ENCODE assay signal across 22 cellular contexts in the genomic region with DNA sequence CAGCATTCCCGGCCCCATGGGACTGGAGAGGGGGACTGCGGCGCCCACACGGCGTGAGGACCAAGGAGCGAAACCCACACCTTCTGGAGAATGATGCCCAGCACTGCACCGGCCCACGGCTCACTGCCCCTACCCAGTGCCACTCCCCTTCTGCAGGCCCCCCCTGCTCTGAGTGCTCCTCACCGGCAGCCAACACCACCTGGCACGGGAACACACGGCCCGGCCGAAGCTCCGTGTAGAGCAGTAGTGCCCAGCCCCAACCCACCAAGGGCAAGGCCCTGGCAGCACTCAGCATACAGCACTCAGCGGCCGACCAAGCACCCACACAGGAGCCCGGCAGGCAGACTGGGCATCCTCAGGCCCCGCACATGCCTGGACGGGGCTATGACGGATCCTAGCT. TPM values are rescaled to one million over a fixed set of nuclear protein-coding genes. Genes with fewer than 3 reads are reported as not detected.
DNase-seq lines count a peak whose midpoint lies in the region; ATAC-seq and TF ChIP-seq lines count a peak whose summit lies in the region.
"Had no signal": no experiment of that assay in that cellular context is flagged by ENCODE, and none has a peak within 500 bp of the region (broad histone marks: within the 10 kb centered on the region; RNA-seq: fewer than 3 reads in every experiment).

No MANE protein-coding gene starts in this region.

- no peaks in the 10 kb centered on the region for H3K79me2 ChIP-seq in H9 (ENCODE audit: insufficient read depth, low read length)

- TF ChIP-seq EP300 in upper lobe of left lung (IDR thresholded peaks at IDR 0.05) = no peak

- H3K27ac Mint-ChIP-seq in H9 = no peak overlapping the region
- H3K27ac Mint-ChIP-seq: CD4-positive, alpha-beta T cell had no signal

- no peaks in the 10 kb centered on the region for H3K9me3 Mint-ChIP-seq in H9
- H3K9me3 Mint-ChIP-seq: CD4-positive, alpha-beta T cell had no signal

- H3K23ac ChIP-seq in H9 (ENCODE audit: insufficient read length, low read depth, low read length) (no peak overlapping the region), neuronal stem cell (ENCODE audit: low read depth, low read length, poor library complexity) (no peak overlapping the region)

- H3K36me3 ChIP-seq in heart left ventricle (peaks cover 0 to 32% (median 12%) of the 10 kb centered on the region in 9 donors), neuronal stem cell (replicated peaks in 1 of 2; ENCODE audit: control insufficient read depth in 2 of 2, insufficient read depth in 2 of 2, low read length in 2 of 2) (peaks cover 0 to 15% of the 10 kb centered on the region in 2 donors), upper lobe of left lung (peaks cover 0 to 23% (median 11%) of the 10 kb centered on the region in 4 donors)

- H3K4me3 Mint-ChIP-seq in H9 = no peak overlapping the region
- H3K4me3 Mint-ChIP-seq: CD4-positive, alpha-beta T cell had no signal

- no peaks in the 10 kb centered on the region for H3K4me1 Mint-ChIP-seq in H9

- intact Hi-C loops in heart left ventricle (cut with DNase I) = loop anchor here in 3 of 10 donors (5.0 to 10.0 kb wide), 2 partner anchors 59 to 83 kb away; no protein-coding TSS in a partner anchor

- H3K4me1 ChIP-seq in H9 (ENCODE audit: insufficient read depth, low read length) (no peaks in the 10 kb centered on the region), heart left ventricle (peaks cover 0 to 14% (median 3%) of the 10 kb centered on the region in 12 donors), neuronal stem cell (ENCODE audit: control insufficient read depth in 2 of 2, insufficient read depth in 1 of 2, low read depth in 1 of 2, low read length in 2 of 2) (peaks cover 0 to 6% of the 10 kb centered on the region in 2 donors), upper lobe of left lung (no peaks in the 10 kb centered on the region)
- H3K4me1 ChIP-seq: BE2C had no signal

- no peak overlapping the region for H2BK15ac ChIP-seq in H9 (ENCODE audit: low read depth, low read length)
- no peak overlapping the region for H2BK15ac ChIP-seq in neuronal stem cell (ENCODE audit: low read length)

- H3K23me2 ChIP-seq in H9 (ENCODE audit: insufficient read length, low read depth, low read length, poor library complexity, severe bottlenecking) = no peaks in the 10 kb centered on the region

- H2BK5ac ChIP-seq in H9 (ENCODE audit: insufficient read length, low read length) (no peak overlapping the region), neuronal stem cell (ENCODE audit: low read length) (peak overlapping the region; percentile 53)

- H3K18ac ChIP-seq in H9 (ENCODE audit: insufficient read length, low read depth, low read length) (no peak overlapping the region), neuronal stem cell (ENCODE audit: low read length) (peak overlapping the region; percentile 33)

- H3K14ac ChIP-seq in H9 (ENCODE audit: insufficient read depth, low read length) = no peak overlapping the region; the same call in 1 of the 2 replicates
- peak overlapping the region; percentile 89 for H3K14ac ChIP-seq in neuronal stem cell (ENCODE audit: low read length)

- H3K9ac ChIP-seq in H9 (ENCODE audit: extremely low read depth, insufficient read length, low read length) (no peak overlapping the region), neuronal stem cell (ENCODE audit: low read depth, low read length, poor library complexity) (no peak overlapping the region)
- H3K9ac ChIP-seq: KMS-11 had no signal

- H3K4ac ChIP-seq in H9 (ENCODE audit: low read depth, low read length) = no peak overlapping the region
- H3K4ac ChIP-seq in neuronal stem cell (ENCODE audit: low read length) = peak overlapping the region; percentile 53

- H2BK120ac ChIP-seq in H9 (ENCODE audit: low read depth, low read length, poor library complexity, severe bottlenecking) (no peak overlapping the region), neuronal stem cell (ENCODE audit: low read depth, low read length) (no peak overlapping the region)

- H3K4me2 ChIP-seq in H9 (ENCODE audit: insufficient read depth, insufficient read length, low read length) = no peak overlapping the region
- no peak overlapping the region for H3K4me2 ChIP-seq in neuronal stem cell (ENCODE audit: insufficient read depth, low read length, poor library complexity, severe bottlenecking)
- H3K4me2 ChIP-seq: KMS-11, PC-9 had no signal

- H4K8ac ChIP-seq in H9 (replicated peaks; ENCODE audit: insufficient read length, low read depth, low read length) = no peak overlapping the region
- H4K8ac ChIP-seq in neuronal stem cell (ENCODE audit: low read depth, low read length) = no peak overlapping the region

- no peak overlapping the region for H2BK20ac ChIP-seq in H9 (ENCODE audit: low read depth, low read length, poor library complexity, severe bottlenecking)

- H3T11ph ChIP-seq in H9 (ENCODE audit: low read length) = no peak overlapping the region

- H3K79me1 ChIP-seq in H9 (ENCODE audit: insufficient read depth, low read depth, low read length, poor library complexity, severe bottlenecking) (no peaks in the 10 kb centered on the region), neuronal stem cell (ENCODE audit: low read depth, low read length) (peaks cover 8% of the 10 kb centered on the region)

- H3K36me3 Mint-ChIP-seq in H9 (ENCODE audit: insufficient read depth in 1 of 3, low read depth in 3 of 3) = peaks cover 2 to 5% (median 4%) of the 10 kb centered on the region in 3 experiments; a peak in 4 of 7 replicates

- TF ChIP-seq CTCF in H9 (conservative IDR thresholded peaks at IDR 0.05) (no peak), heart left ventricle (IDR thresholded peaks at IDR 0.05) (no peak), upper lobe of left lung (IDR thresholded peaks at IDR 0.05) (no peak)

- WGBS in H9 (ENCODE audit: extremely low coverage, insufficient read length, low lambda C conversion rate) = no CpG with 5 or more reads among the region's 20 CpGs
- WGBS in heart left ventricle, 4 donors = 66 to 81% (median 76%) methylated on average over 7 to 20 of the region's 20 CpGs
- no CpG with 5 or more reads among the region's 20 CpGs for WGBS in neuronal stem cell (ENCODE audit: extremely low coverage in 2 of 2, insufficient read length in 2 of 2, insufficient replicate concordance in 1 of 2), 2 donors
- WGBS in upper lobe of left lung, 2 donors = 88 to 90% methylated on average over 10 to 15 of the region's 20 CpGs

- H4K91ac ChIP-seq in H9 (ENCODE audit: insufficient read length, low read depth, low read length) (no peak overlapping the region), neuronal stem cell (ENCODE audit: low read depth, low read length, poor library complexity) (no peak overlapping the region)

- H3K27ac ChIP-seq in H9 (ENCODE audit: insufficient read length, low read depth, low read length) (no peak overlapping the region), heart left ventricle (no peak overlapping the region), neuronal stem cell (replicated peaks; ENCODE audit: low read length) (no peak overlapping the region), upper lobe of left lung (no peak overlapping the region)
- H3K27ac ChIP-seq: KMS-11, PC-9, RWPE1 had no signal

- ATAC-seq in heart left ventricle = peak; percentile 57 to 88 (median 82)
- ATAC-seq in upper lobe of left lung (ENCODE audit: low FRiP score in 2 of 2) = peak; percentile 29 to 42
- ATAC-seq: SK-N-SH treated with all-trans-retinoic acid at 6 μM for 48 hours had no signal

- no peaks in the 10 kb centered on the region for H3K27me3 ChIP-seq in H9 (ENCODE audit: insufficient read depth, low read length)
- H3K27me3 ChIP-seq in heart left ventricle = no peaks in the 10 kb centered on the region
- H3K27me3 ChIP-seq in neuronal stem cell (ENCODE audit: control insufficient read depth in 3 of 3, insufficient read depth in 3 of 3, low read depth in 1 of 3, low read length in 3 of 3) = no peaks in the 10 kb centered on the region
- H3K27me3 ChIP-seq in upper lobe of left lung = no peaks in the 10 kb centered on the region
- H3K27me3 ChIP-seq: BE2C had no signal

- no peak overlapping the region for H4K5ac ChIP-seq in H9 (ENCODE audit: insufficient read length, low read depth, low read length)

- H2AK5ac ChIP-seq in H9 (ENCODE audit: insufficient read length, low read length) (no peak overlapping the region), neuronal stem cell (ENCODE audit: low read depth, low read length) (peak overlapping the region; percentile 46)

- no peaks in the 10 kb centered on the region for H4K20me1 ChIP-seq in H9 (ENCODE audit: control insufficient read depth, insufficient read depth, insufficient read length)

- H2BK12ac ChIP-seq in H9 (ENCODE audit: insufficient read length, low read depth, low read length) (no peak overlapping the region), neuronal stem cell (ENCODE audit: low read length) (peak overlapping the region; percentile 22)

- no peak overlapping the region for H3K56ac ChIP-seq in H9 (ENCODE audit: insufficient read length, low read depth, low read length)

- H3K4me3 ChIP-seq in heart left ventricle (no peak overlapping the region), neuronal stem cell (ENCODE audit: low read length in 2 of 2) (no peak overlapping the region), upper lobe of left lung (no peak overlapping the region)
- H3K4me3 ChIP-seq: PC-9 had no signal

- H2AFZ ChIP-seq in H9 (ENCODE audit: low read length) = no peak overlapping the region
- H2AFZ ChIP-seq in neuronal stem cell (ENCODE audit: low read length) = no peak overlapping the region
- H2AFZ ChIP-seq: PC-9 had no signal

- TF ChIP-seq POLR2A in heart left ventricle (IDR thresholded peaks at IDR 0.05) (no peak), upper lobe of left lung (IDR thresholded peaks at IDR 0.05) (no peak)

- no peaks in the 10 kb centered on the region for H3K9me3 ChIP-seq in H9 (ENCODE audit: control insufficient read depth, low read depth, low read length)
- no peaks in the 10 kb centered on the region for H3K9me3 ChIP-seq in heart left ventricle
- no peaks in the 10 kb centered on the region for H3K9me3 ChIP-seq in neuronal stem cell (replicated peaks in 1 of 2; ENCODE audit: control insufficient read depth in 2 of 2, insufficient read depth in 1 of 2, low read depth in 1 of 2, low read length in 2 of 2)
- no peaks in the 10 kb centered on the region for H3K9me3 ChIP-seq in upper lobe of left lung
- H3K9me3 ChIP-seq: BE2C had no signal

- H3K27me3 Mint-ChIP-seq in H9 (ENCODE audit: low read depth) = no peaks in the 10 kb centered on the region
- H3K27me3 Mint-ChIP-seq: CD4-positive, alpha-beta T cell had no signal

- peak; percentile 17 for DNase-seq in H9
- DNase-seq in heart left ventricle = peak in 2 of 5 donors; percentile 59 to 75
- no peak for DNase-seq in neuronal stem cell (ENCODE audit: low spot score)
- DNase-seq in upper lobe of left lung = peak in 1 of 2 donors; percentile 76
- no peak for DNase-seq in mucosa of gallbladder (ENCODE audit: low spot score)
- no peak for DNase-seq in NCI-H748 treated with DMSO at 0.1 percent for 48 hours (lab: John Stamatoyannopoulos, UW)
- no peak for DNase-seq in NCI-H82 treated with DMSO at 0.1 percent for 48 hours (lab: John Stamatoyannopoulos, UW; ENCODE audit: unreplicated experiment)
- DNase-seq: BE2C; CD4-positive, alpha-beta T cell; COR-L47; DMS 273 treated with DMSO at 0.1 percent for 48 hours; DMS79 treated with DMSO at 0.1 percent for 48 hours; IMR-90; NCI-H1105; NCI-H146; NCI-H2081; NCI-H2171; NCI-H526 treated with DMSO at 0.1 percent for 48 hours; PC-9 had no signal

RNA-seq across cellular contexts. Expression of gene BTBD6, which starts 13.4 kb away (rescaled TPM):
- total RNA-seq in H9 (2021) (22.9 and 23.3 TPM in 2 replicates), heart left ventricle (10 to 100 TPM; 28.8 to 51.8 (median 34.8) TPM), upper lobe of left lung (10 to 100 TPM; 36.4 to 71.7 (median 49.8) TPM), mucosa of gallbladder (50.8 TPM)
- polyA plus RNA-seq in heart left ventricle = 10 to 100 TPM; 40.7 to 56.3 TPM
- polyA plus RNA-seq in neuronal stem cell (2013, experiment 1 of 2) = 10.8 TPM
- 10.4 TPM for polyA plus RNA-seq in neuronal stem cell (2013, experiment 2 of 2)

RNA-seq across cellular contexts. Expression of gene BRF1, which starts 39.0 kb away (rescaled TPM):
- 27.0 and 28.3 TPM in 2 replicates for total RNA-seq in H9 (2021)
- 10 to 100 TPM; 13.3 to 25.3 (median 18.7) TPM for total RNA-seq in heart left ventricle
- polyA plus RNA-seq in heart left ventricle = 10 to 100 TPM; 17.1 to 19.4 TPM
- 14.0 TPM for polyA plus RNA-seq in neuronal stem cell (2013, experiment 1 of 2)
- 14.3 TPM for polyA plus RNA-seq in neuronal stem cell (2013, experiment 2 of 2)
- 100 to 1,000 TPM in 1 of 6 donors, 10 to 100 TPM in 5; 38.6 to 195 (median 52.7) TPM for total RNA-seq in upper lobe of left lung
- 51.7 TPM for total RNA-seq in mucosa of gallbladder

RNA-seq across cellular contexts. Expression of gene PACS2, which starts 52.8 kb away (rescaled TPM):
- total RNA-seq in H9 (2021) = 63.5 and 72.5 TPM in 2 replicates
- total RNA-seq in heart left ventricle = 10 to 100 TPM; 47.3 to 90.3 (median 60.8) TPM
- 10 to 100 TPM; 50.7 to 78.7 TPM for polyA plus RNA-seq in heart left ventricle
- 33.5 TPM for polyA plus RNA-seq in neuronal stem cell (2013, experiment 1 of 2)
- polyA plus RNA-seq in neuronal stem cell (2013, experiment 2 of 2) = 32.3 TPM
- total RNA-seq in upper lobe of left lung = 100 to 1,000 TPM in 2 of 6 donors, 10 to 100 TPM in 4; 53.4 to 204 (median 86.5) TPM
- 105 TPM for total RNA-seq in mucosa of gallbladder
